In genomic region chr2:221614274-221614673, GRCh38 we compare ENCODE assay signal across 22 cellular contexts.
"Had no signal": no experiment of that assay in that cellular context is flagged by ENCODE, and none has a peak within 500 bp of the region (broad histone marks: within the 10 kb centered on the region; RNA-seq: fewer than 3 reads in every experiment).

No MANE protein-coding gene starts in this region.

- H3K27ac Mint-ChIP-seq: dendritic cell treated with granulocyte-macrophage colony-stimulating factor and Interleukin-4, amounts not matched to agents 40 ng/mL and 50 ng/mL, for 4 days; natural killer cell; stimulated activated naive CD8-positive, alpha-beta T cell treated with anti-CD3 and anti-CD28 coated beads, Interleukin-15, amount 100 ng/mL, for 72 hours had no signal

- H3K4me3 ChIP-seq: colonic mucosa, esophagus muscularis mucosa, gastroesophageal sphincter, heart left ventricle, hepatocyte, ovary, right lobe of liver, thyroid gland had no signal

- H3K4me1 ChIP-seq: colonic mucosa, esophagus muscularis mucosa, foreskin keratinocyte, gastroesophageal sphincter, heart left ventricle, right lobe of liver, thyroid gland had no signal

- H3K36me3 Mint-ChIP-seq: natural killer cell had no signal

- H3K27me3 ChIP-seq: colonic mucosa, esophagus muscularis mucosa, foreskin keratinocyte, gastroesophageal sphincter, hepatocyte, ovary, right lobe of liver, thyroid gland had no signal

- H3K4me3 Mint-ChIP-seq: dendritic cell treated with granulocyte-macrophage colony-stimulating factor and Interleukin-4, amounts not matched to agents 40 ng/mL and 50 ng/mL, for 4 days; natural killer cell; stimulated activated naive CD8-positive, alpha-beta T cell treated with anti-CD3 and anti-CD28 coated beads, Interleukin-15, amount 100 ng/mL, for 72 hours had no signal

- H3K27me3 Mint-ChIP-seq: dendritic cell treated with granulocyte-macrophage colony-stimulating factor and Interleukin-4, amounts not matched to agents 40 ng/mL and 50 ng/mL, for 4 days had no signal

- H3K9me3 ChIP-seq: colonic mucosa, esophagus muscularis mucosa, gastroesophageal sphincter, heart left ventricle, ovary, right lobe of liver, thyroid gland had no signal

- H3K9me3 Mint-ChIP-seq: dendritic cell treated with granulocyte-macrophage colony-stimulating factor and Interleukin-4, amounts not matched to agents 40 ng/mL and 50 ng/mL, for 4 days; natural killer cell; stimulated activated naive CD8-positive, alpha-beta T cell treated with anti-CD3 and anti-CD28 coated beads, Interleukin-15, amount 100 ng/mL, for 72 hours had no signal

- DNase-seq: colonic mucosa; effector CD8-positive, alpha-beta T cell; foreskin keratinocyte; heart left ventricle; kidney; natural killer cell; occipital lobe; ovary; posterior cingulate gyrus; right lobe of liver; small intestine; stimulated activated CD4-positive, alpha-beta T cell treated with anti-CD3 and anti-CD28 coated beads, Interleukin-15, amount 100 ng/mL, for 24 hours; stimulated activated CD4-positive, alpha-beta T cell treated with anti-CD3 and anti-CD28 coated beads, Interleukin-2, amount 100 ng/mL, for 48 hours; stimulated activated naive CD4-positive, alpha-beta T cell; stimulated activated naive CD8-positive, alpha-beta T cell treated with anti-CD3 and anti-CD28 coated beads, Interleukin-15, amount 100 ng/mL, for 72 hours; thyroid gland; trophoblast cell had no signal

- H3K4me2 ChIP-seq: hepatocyte had no signal

- H3K36me3 ChIP-seq: colonic mucosa, esophagus muscularis mucosa, gastroesophageal sphincter, heart left ventricle, ovary, right lobe of liver, thyroid gland had no signal

- H3K4me1 Mint-ChIP-seq: natural killer cell; stimulated activated naive CD8-positive, alpha-beta T cell treated with anti-CD3 and anti-CD28 coated beads, Interleukin-15, amount 100 ng/mL, for 72 hours had no signal

- H3K27ac ChIP-seq: colonic mucosa, esophagus muscularis mucosa, foreskin keratinocyte, gastroesophageal sphincter, heart left ventricle, hepatocyte, ovary, right lobe of liver, thyroid gland had no signal

- ATAC-seq: foreskin keratinocyte; gastroesophageal sphincter; heart left ventricle; left lobe of liver; natural killer cell; right lobe of liver; stimulated activated naive CD8-positive, alpha-beta T cell treated with anti-CD3 and anti-CD28 coated beads, Interleukin-15, amount 100 ng/mL, for 72 hours had no signal

- H3K79me2 ChIP-seq: hepatocyte had no signal
